9 cellular contexts compared by ENCODE assay signal in genomic region chr1:44500181-44501021, GRCh38.
A peak's percentile ranks its signal among the peaks of the same experiment; 100 is the strongest.
DNase-seq lines count a peak whose midpoint lies in the region; ATAC-seq and TF ChIP-seq lines count a peak whose summit lies in the region.
"Had no signal": no experiment of that assay in that cellular context is flagged by ENCODE, and none has a peak within 500 bp of the region (broad histone marks: within the 10 kb centered on the region; RNA-seq: fewer than 3 reads in every experiment).

No MANE protein-coding gene starts in this region.

- CTCF ChIA-PET in activated CD4-positive, alpha-beta T cell treated with anti-CD3 and anti-CD28 coated beads for 36 hours (lab: Charles Lee): interaction anchor here (0.5 kb wide), 1 partner anchor 514 kb away, joined by 5 read pairs; no protein-coding TSS in a partner anchor

- DNase-seq in Ammon's horn (ENCODE audit: low spot score) (peak; percentile 78), NCI-H2227 treated with DMSO at 0.1 percent for 48 hours (lab: John Stamatoyannopoulos, UW) (peak; percentile 75), esophagus muscularis mucosa (ENCODE audit: extremely low spot score) (no peak), midbrain (lab: John Stamatoyannopoulos, UW) (peak; percentile 89), DMS79 treated with DMSO at 0.1 percent for 48 hours (lab: John Stamatoyannopoulos, UW) (no peak), omental fat pad (ENCODE audit: low spot score) (no peak), T1000 (lab: John Stamatoyannopoulos, UW) (no peak)
- no peak for DNase-seq in activated CD4-positive, alpha-beta T cell treated with anti-CD3 and anti-CD28 coated beads for 36 hours

- no peaks in the 10 kb centered on the region for H3K9me3 ChIP-seq in esophagus muscularis mucosa

- peaks cover 11 to 21% (median 18%) of the 10 kb centered on the region in 4 donors for H3K4me1 ChIP-seq in esophagus muscularis mucosa

- H3K27ac Mint-ChIP-seq in activated CD4-positive, alpha-beta T cell treated with anti-CD3 and anti-CD28 coated beads for 36 hours: no peak overlapping the region

- no peak for TF ChIP-seq EP300 in esophagus muscularis mucosa (IDR thresholded peaks at IDR 0.05)

- H3K4me3 Mint-ChIP-seq in activated CD4-positive, alpha-beta T cell treated with anti-CD3 and anti-CD28 coated beads for 36 hours: no peak overlapping the region

- TF ChIP-seq POLR2A in esophagus muscularis mucosa (IDR thresholded peaks at IDR 0.05; ENCODE audit: low read depth): no peak

- H3K9me3 Mint-ChIP-seq in activated CD4-positive, alpha-beta T cell treated with anti-CD3 and anti-CD28 coated beads for 36 hours (ENCODE audit: low read depth): no peaks in the 10 kb centered on the region

- no peak overlapping the region for H3K27ac ChIP-seq in esophagus muscularis mucosa (replicated peaks in 1 of 4)
- H3K27ac ChIP-seq: SK-N-MC had no signal

- peaks cover 0 to 19% (median 0%) of the 10 kb centered on the region in 4 donors for H3K27me3 ChIP-seq in esophagus muscularis mucosa

- no peaks in the 10 kb centered on the region for H3K36me3 Mint-ChIP-seq in activated CD4-positive, alpha-beta T cell treated with anti-CD3 and anti-CD28 coated beads for 36 hours (ENCODE audit: low read depth)

- ATAC-seq in omental fat pad (ENCODE audit: low FRiP score): no peak
- no peak for ATAC-seq in activated CD4-positive, alpha-beta T cell treated with anti-CD3 and anti-CD28 coated beads for 36 hours

- H3K27me3 Mint-ChIP-seq in activated CD4-positive, alpha-beta T cell treated with anti-CD3 and anti-CD28 coated beads for 36 hours: peaks cover 2% of the 10 kb centered on the region

- TF ChIP-seq CTCF in esophagus muscularis mucosa (IDR thresholded peaks at IDR 0.05): peak; percentile 27 to 41 (median 34)
- no peak for TF ChIP-seq CTCF in omental fat pad (IDR thresholded peaks at IDR 0.05)

- POLR2A ChIA-PET in activated CD4-positive, alpha-beta T cell treated with anti-CD3 and anti-CD28 coated beads for 36 hours (lab: Charles Lee): no interaction called here

- H3K4me1 Mint-ChIP-seq in activated CD4-positive, alpha-beta T cell treated with anti-CD3 and anti-CD28 coated beads for 36 hours: no peaks in the 10 kb centered on the region

- H3K4me3 ChIP-seq in esophagus muscularis mucosa: peak overlapping the region in 1 of 4 donors; percentile 18
- H3K4me3 ChIP-seq: SK-N-MC had no signal

- intact Hi-C loops in esophagus muscularis mucosa (cut with DNase I): no loop called here
- intact Hi-C loops in activated CD4-positive, alpha-beta T cell treated with anti-CD3 and anti-CD28 coated beads for 36 hours (cut with DNase I, micrococcal nuclease): no loop called here

- H3K36me3 ChIP-seq in esophagus muscularis mucosa: no peaks in the 10 kb centered on the region

- 51% methylated on average over 13 of the region's 17 CpGs for WGBS in esophagus muscularis mucosa

Comparison
In these comparisons a context has a peak if more than half of its experiments do, and no peak if none do; other contexts are left out.
1. DNase-seq: peak in Ammon's horn (single experiment), NCI-H2227 treated with DMSO at 0.1 percent for 48 hours (single experiment) and midbrain (single experiment); none in esophagus muscularis mucosa (single experiment), DMS79 treated with DMSO at 0.1 percent for 48 hours (single experiment), omental fat pad (single experiment), activated CD4-positive, alpha-beta T cell treated with anti-CD3 and anti-CD28 coated beads for 36 hours (single experiment) and T1000 (single experiment).
2. CTCF ChIP-seq: peak in esophagus muscularis mucosa (3 of 3); none in omental fat pad (0 of 3).